ENCODE assay signal across 37 cellular contexts in the genomic region with DNA sequence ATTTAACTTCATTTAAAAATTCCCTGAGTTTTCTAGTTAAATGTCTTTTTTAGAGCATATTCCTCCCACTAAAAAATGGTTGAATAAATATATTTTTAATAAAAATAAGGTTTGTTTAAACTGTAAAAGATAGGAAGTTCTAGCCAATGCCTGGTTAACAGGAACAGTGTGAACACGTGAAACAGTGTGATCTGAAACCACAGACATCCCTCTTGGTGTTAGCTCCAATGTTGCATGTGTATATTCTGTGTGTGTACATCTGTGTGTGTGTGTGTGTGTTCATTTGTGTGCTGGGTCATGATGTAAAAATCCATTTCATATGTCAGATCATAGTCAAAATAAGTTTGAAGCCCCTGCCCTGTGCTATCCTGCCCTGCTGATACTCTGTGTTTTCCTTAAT. TPM values are rescaled to one million over a fixed set of nuclear protein-coding genes. Genes with fewer than 3 reads are reported as not detected.
"Had no signal": no experiment of that assay in that cellular context is flagged by ENCODE, and none has a peak within 500 bp of the region (broad histone marks: within the 10 kb centered on the region; RNA-seq: fewer than 3 reads in every experiment).

No MANE protein-coding gene starts in this region.

- H3K9me3 ChIP-seq: adrenal gland, ascending aorta, breast epithelium had no signal

- H3K4me3 Mint-ChIP-seq: activated B cell treated with CpG ODN at 0.5 μM for 24 hours; activated CD4-positive, alpha-beta memory T cell treated with anti-CD3 and anti-CD28 coated beads for 36 hours; activated CD4-positive, alpha-beta T cell treated with anti-CD3 and anti-CD28 coated beads, Interleukin-2, amount 10 ng/mL, durations not matched to agents 24 days and 14 days; activated CD8-positive, alpha-beta T cell treated with anti-CD3 and anti-CD28 coated beads for 36 hours; activated naive CD4-positive, alpha-beta T cell treated with anti-CD3 and anti-CD28 coated beads for 36 hours; activated naive CD8-positive, alpha-beta T cell treated with anti-CD3 and anti-CD28 coated beads for 36 hours; activated T-cell treated with anti-CD3 and anti-CD28 coated beads, Interleukin-2, amount 50 U/mL, for 4 hours; activated T-cell treated with anti-CD3 and anti-CD28 coated beads, Interleukin-2, amount 50 U/mL, for 72 hours; activated T-helper 1 cell treated with anti-CD3 and anti-CD28 coated beads, Interleukin-12 subunit alpha, Interleukin-12 subunit beta, Interleukin-2, Interleukin-4 antibody, amounts not matched to agents 30 ng/mL and 10 ng/mL and 1 ng/mL, durations not matched to agents 14 hours and 24 hours and 36 hours; activated T-helper 17 cell treated with anti-CD3 and anti-CD28 coated beads, Interleukin-2, amount 50 U/mL, for 72 hours; T-helper 1 cell treated with Interleukin-12 subunit alpha and Interleukin-12 subunit beta and Interleukin-4 antibody, amounts not matched to agents 30 μg/mL and 1 μg/mL, for 36 hours; T-helper 2 cell treated with Interferon-gamma antibody and Interleukin-4, amounts not matched to agents 5 μg/mL and 100 μg/mL, for 36 hours had no signal

- DNase-seq: activated B cell treated with CpG ODN at 0.5 μM for 24 hours; activated CD4-positive, alpha-beta memory T cell treated with anti-CD3 and anti-CD28 coated beads for 36 hours; activated CD4-positive, alpha-beta T cell treated with anti-CD3 and anti-CD28 coated beads for 4 hours; activated CD4-positive, alpha-beta T cell treated with anti-CD3 and anti-CD28 coated beads, Interleukin-2, amount 10 ng/mL, durations not matched to agents 24 days and 14 days; activated CD4-positive, alpha-beta T cell treated with anti-CD3 and anti-CD28 coated beads, Interleukin-2, amount 50 U/mL, for 1 hour; activated CD4-positive, alpha-beta T cell treated with anti-CD3 and anti-CD28 coated beads, Interleukin-2, amount 50 U/mL, for 4 hours; activated CD4-positive, CD25-positive, alpha-beta regulatory T cell treated with anti-CD3 and anti-CD28 coated beads, Interleukin-2, amount 50 U/mL, for 72 hours; activated CD8-positive, alpha-beta memory T cell treated with anti-CD3 and anti-CD28 coated beads, Interleukin-2, amount 50 U/mL, for 4 hours; activated CD8-positive, alpha-beta T cell treated with anti-CD3 and anti-CD28 coated beads for 36 hours; activated effector memory CD4-positive, alpha-beta T cell treated with anti-CD3 and anti-CD28 coated beads, Interleukin-2, amount 50 U/mL, for 16 hours; activated gamma-delta T cell treated with Interleukin-2 at 50 U/mL for 16 hours; activated naive CD4-positive, alpha-beta T cell; activated naive CD4-positive, alpha-beta T cell treated with anti-CD3 and anti-CD28 coated beads for 36 hours; activated naive CD4-positive, alpha-beta T cell treated with anti-CD3 and anti-CD28 coated beads, Interleukin-2, amount 50 U/mL, for 16 hours; activated naive CD8-positive, alpha-beta T cell treated with anti-CD3 and anti-CD28 coated beads for 36 hours; activated T-cell treated with anti-CD3 and anti-CD28 coated beads for 4 hours; activated T-cell treated with anti-CD3 and anti-CD28 coated beads, Interleukin-2, amount 50 U/mL, for 1 hour; activated T-cell treated with anti-CD3 and anti-CD28 coated beads, Interleukin-2, amount 50 U/mL, for 4 hours; activated T-cell treated with anti-CD3 and anti-CD28 coated beads, Interleukin-2, amount 50 U/mL, for 72 hours; adrenal gland; amniotic stem cell; anterior cingulate cortex; brain microvascular endothelial cell; central memory CD4-positive, alpha-beta T cell; T-helper 1 cell; T-helper 2 cell; T-helper 9 cell had no signal

- H3K9me3 Mint-ChIP-seq: activated B cell treated with CpG ODN at 0.5 μM for 24 hours; T-helper 1 cell treated with Interleukin-12 subunit alpha and Interleukin-12 subunit beta and Interleukin-4 antibody, amounts not matched to agents 30 μg/mL and 1 μg/mL, for 36 hours; T-helper 2 cell treated with Interferon-gamma antibody and Interleukin-4, amounts not matched to agents 5 μg/mL and 100 μg/mL, for 36 hours had no signal

- H3K36me3 ChIP-seq: adrenal gland, ascending aorta, brain microvascular endothelial cell, breast epithelium had no signal

- H3K4me3 ChIP-seq: adrenal gland, ascending aorta, breast epithelium had no signal

- H3K27me3 ChIP-seq: ascending aorta, brain microvascular endothelial cell had no signal

- FAIRE-seq: TTC549 had no signal

- H3K4me1 ChIP-seq: adrenal gland, ascending aorta, breast epithelium had no signal

- H3K27ac ChIP-seq: adrenal gland, ascending aorta, brain microvascular endothelial cell, breast epithelium, VCaP had no signal

- H3K27ac Mint-ChIP-seq: activated B cell treated with CpG ODN at 0.5 μM for 24 hours; activated CD4-positive, alpha-beta memory T cell treated with anti-CD3 and anti-CD28 coated beads for 36 hours; activated CD4-positive, alpha-beta T cell treated with anti-CD3 and anti-CD28 coated beads, Interleukin-2, amount 10 ng/mL, durations not matched to agents 24 days and 14 days; activated CD8-positive, alpha-beta T cell treated with anti-CD3 and anti-CD28 coated beads for 36 hours; activated naive CD4-positive, alpha-beta T cell treated with anti-CD3 and anti-CD28 coated beads for 36 hours; activated naive CD4-positive, alpha-beta T cell treated with anti-CD3 and anti-CD28 coated beads, Interleukin-2, amount 50 U/mL, for 72 hours; activated naive CD8-positive, alpha-beta T cell treated with anti-CD3 and anti-CD28 coated beads for 36 hours; activated T-cell treated with anti-CD3 and anti-CD28 coated beads, Interleukin-2, amount 50 U/mL, for 72 hours; activated T-helper 1 cell treated with anti-CD3 and anti-CD28 coated beads, Interleukin-12 subunit alpha, Interleukin-12 subunit beta, Interleukin-2, Interleukin-4 antibody, amounts not matched to agents 30 ng/mL and 10 ng/mL and 1 ng/mL, durations not matched to agents 14 hours and 24 hours and 36 hours; activated T-helper 17 cell treated with anti-CD3 and anti-CD28 coated beads, Interleukin-2, amount 50 U/mL, for 72 hours; T-helper 1 cell treated with Interleukin-12 subunit alpha and Interleukin-12 subunit beta and Interleukin-4 antibody, amounts not matched to agents 30 μg/mL and 1 μg/mL, for 36 hours; T-helper 2 cell treated with Interferon-gamma antibody and Interleukin-4, amounts not matched to agents 5 μg/mL and 100 μg/mL, for 36 hours had no signal

- H3K4me1 Mint-ChIP-seq: activated CD4-positive, alpha-beta T cell treated with anti-CD3 and anti-CD28 coated beads, Interleukin-2, amount 10 ng/mL, durations not matched to agents 24 days and 14 days; activated T-helper 17 cell treated with anti-CD3 and anti-CD28 coated beads, Interleukin-2, amount 50 U/mL, for 72 hours had no signal

- H3K36me3 Mint-ChIP-seq: activated CD4-positive, alpha-beta memory T cell treated with anti-CD3 and anti-CD28 coated beads for 36 hours had no signal

- ATAC-seq: activated CD8-positive, alpha-beta T cell treated with anti-CD3 and anti-CD28 coated beads for 36 hours; activated naive CD4-positive, alpha-beta T cell treated with anti-CD3 and anti-CD28 coated beads, Interleukin-2, amount 50 U/mL, for 72 hours; activated T-cell treated with anti-CD3 and anti-CD28 coated beads, Interleukin-2, amount 50 U/mL, for 4 hours; activated T-cell treated with anti-CD3 and anti-CD28 coated beads, Interleukin-2, amount 50 U/mL, for 72 hours; activated T-helper 17 cell treated with anti-CD3 and anti-CD28 coated beads, Interleukin-2, amount 50 U/mL, for 72 hours had no signal

RNA-seq across cellular contexts. Expression of gene SOX11, which starts 6.1 kb away (rescaled TPM):
- total RNA-seq: activated B cell treated with CpG ODN at 0.5 μM for 24 hours; activated CD4-positive, alpha-beta memory T cell treated with anti-CD3 and anti-CD28 coated beads for 36 hours; activated CD4-positive, alpha-beta T cell treated with anti-CD3 and anti-CD28 coated beads, Interleukin-2, amount 10 ng/mL, durations not matched to agents 24 days and 14 days; activated CD8-positive, alpha-beta memory T cell treated with anti-CD3 and anti-CD28 coated beads for 36 hours; activated CD8-positive, alpha-beta T cell treated with anti-CD3 and anti-CD28 coated beads for 36 hours; activated naive CD4-positive, alpha-beta T cell treated with anti-CD3 and anti-CD28 coated beads for 36 hours; activated naive CD4-positive, alpha-beta T cell treated with anti-CD3 and anti-CD28 coated beads, Interleukin-2, amount 50 U/mL, for 72 hours; activated naive CD8-positive, alpha-beta T cell treated with anti-CD3 and anti-CD28 coated beads for 36 hours; activated T-cell treated with anti-CD3 and anti-CD28 coated beads, Interleukin-2, amount 50 U/mL, for 72 hours; activated T-helper 1 cell treated with anti-CD3 and anti-CD28 coated beads, Interleukin-12 subunit alpha, Interleukin-12 subunit beta, Interleukin-2, Interleukin-4 antibody, amounts not matched to agents 30 ng/mL and 10 ng/mL and 1 ng/mL, durations not matched to agents 14 hours and 24 hours and 36 hours; activated T-helper 17 cell treated with anti-CD3 and anti-CD28 coated beads, Interleukin-2, amount 50 U/mL, for 72 hours; ascending aorta had no signal
- polyA plus RNA-seq: adrenal gland had no signal
